ENCODE assay signal across 10 cellular contexts in genomic region chr16:56939801-56940200, GRCh38. TPM values are rescaled to one million over a fixed set of nuclear protein-coding genes. Genes with fewer than 3 reads are reported as not detected.
A peak's percentile ranks its signal among the peaks of the same experiment; 100 is the strongest.
DNase-seq lines count a peak whose midpoint lies in the region; TF ChIP-seq lines count a peak whose summit lies in the region.
"Had no signal": no experiment of that assay in that cellular context is flagged by ENCODE, and none has a peak within 500 bp of the region (broad histone marks: within the 10 kb centered on the region; RNA-seq: fewer than 3 reads in every experiment).

No MANE protein-coding gene starts in this region.

- peak overlapping the region in 2 of 5 experiments; percentile 28 to 55 for H3K27ac Mint-ChIP-seq in brain

- H3K27me3 Mint-ChIP-seq in brain = no peaks in the 10 kb centered on the region

- H3K4me1 ChIP-seq in tibial nerve = peaks cover 0 to 92% (median 35%) of the 10 kb centered on the region in 4 donors

- TF ChIP-seq EP300 in tibial nerve (IDR thresholded peaks at IDR 0.05) = no peak

- peak overlapping the region in 4 of 5 experiments; percentile 29 to 49 (median 38) for H3K4me3 Mint-ChIP-seq in brain

- TF ChIP-seq CTCF in 22Rv1 (IDR thresholded peaks at IDR 0.05) (no peak), brain (conservative IDR thresholded peaks at IDR 0.05) (no peak), tibial nerve (IDR thresholded peaks at IDR 0.05) (no peak)

- WGBS in tibial nerve, 2 donors = 81 to 89% methylated on average over 4 of the region's 4 CpGs

- no peaks in the 10 kb centered on the region for H3K27me3 ChIP-seq in tibial nerve

- no peaks in the 10 kb centered on the region for H3K9me3 ChIP-seq in tibial nerve

- H3K4me3 ChIP-seq in tibial nerve = no peak overlapping the region

- peaks cover 76% of the 10 kb centered on the region for H3K4me1 Mint-ChIP-seq in brain

- H3K27ac ChIP-seq in 22Rv1 (0 out of 2 replicates have a peak overlapping the region, but pooled peaks have one; percentile 6), tibial nerve (peak overlapping the region in 1 of 4 donors; percentile 23)

- H3K9me3 Mint-ChIP-seq in brain = peaks cover 0 to 2% (median 0%) of the 10 kb centered on the region in 5 experiments

- peak; percentile 81 for DNase-seq in DMS79 treated with DMSO at 0.1 percent for 48 hours (lab: John Stamatoyannopoulos, UW)
- peak; percentile 88 for DNase-seq in NCI-H345 (lab: John Stamatoyannopoulos, UW)
- DNase-seq in DMS 273 treated with DMSO at 0.1 percent for 48 hours (lab: John Stamatoyannopoulos, UW) = no peak
- DNase-seq in tibial nerve (ENCODE audit: low spot score in 2 of 2) = no peak
- DNase-seq in GOT3 (lab: John Stamatoyannopoulos, UW) = no peak
- DNase-seq in NOMO-1 treated with dmso at 0.1 percent for 144 hours (lab: John Stamatoyannopoulos, UW; ENCODE audit: unreplicated experiment) = no peak
- DNase-seq: OCI-M1, T1000 had no signal

- H3K36me3 Mint-ChIP-seq in brain = peaks cover 96% of the 10 kb centered on the region

- no peak for TF ChIP-seq POLR2A in tibial nerve (IDR thresholded peaks at IDR 0.05)

- H3K36me3 ChIP-seq in tibial nerve = peaks cover 14 to 97% (median 56%) of the 10 kb centered on the region in 3 donors

RNA-seq across cellular contexts. Expression of gene HERPUD1, which starts 7.9 kb away (rescaled TPM):
- 164 TPM for polyA plus RNA-seq in brain (ENCODE audit: insufficient read depth, low read depth, low replicate concordance)
- 100 to 1,000 TPM; 143 to 274 (median 161) TPM for total RNA-seq in tibial nerve

RNA-seq across cellular contexts. Expression of gene CETP, which starts 21.9 kb away (rescaled TPM):
- 1.6 TPM for polyA plus RNA-seq in brain (ENCODE audit: insufficient read depth, low read depth, low replicate concordance)
- total RNA-seq in tibial nerve = not detected

RNA-seq across cellular contexts. Expression of gene NLRC5, which starts 49.6 kb away (rescaled TPM):
- polyA plus RNA-seq in brain (ENCODE audit: insufficient read depth, low read depth, low replicate concordance) = 2.0 TPM
- 10 to 100 TPM; 32.4 to 57.9 (median 37.1) TPM for total RNA-seq in tibial nerve

Comparison
In these comparisons a context has a peak if more than half of its experiments do, and no peak if none do; other contexts are left out.
1. DNase-seq: peak in DMS79 treated with DMSO at 0.1 percent for 48 hours (single experiment) and NCI-H345 (single experiment); none in DMS 273 treated with DMSO at 0.1 percent for 48 hours (single experiment), tibial nerve (0 of 2), GOT3 (single experiment) and NOMO-1 treated with dmso at 0.1 percent for 144 hours (single experiment).